In the genomic region with DNA sequence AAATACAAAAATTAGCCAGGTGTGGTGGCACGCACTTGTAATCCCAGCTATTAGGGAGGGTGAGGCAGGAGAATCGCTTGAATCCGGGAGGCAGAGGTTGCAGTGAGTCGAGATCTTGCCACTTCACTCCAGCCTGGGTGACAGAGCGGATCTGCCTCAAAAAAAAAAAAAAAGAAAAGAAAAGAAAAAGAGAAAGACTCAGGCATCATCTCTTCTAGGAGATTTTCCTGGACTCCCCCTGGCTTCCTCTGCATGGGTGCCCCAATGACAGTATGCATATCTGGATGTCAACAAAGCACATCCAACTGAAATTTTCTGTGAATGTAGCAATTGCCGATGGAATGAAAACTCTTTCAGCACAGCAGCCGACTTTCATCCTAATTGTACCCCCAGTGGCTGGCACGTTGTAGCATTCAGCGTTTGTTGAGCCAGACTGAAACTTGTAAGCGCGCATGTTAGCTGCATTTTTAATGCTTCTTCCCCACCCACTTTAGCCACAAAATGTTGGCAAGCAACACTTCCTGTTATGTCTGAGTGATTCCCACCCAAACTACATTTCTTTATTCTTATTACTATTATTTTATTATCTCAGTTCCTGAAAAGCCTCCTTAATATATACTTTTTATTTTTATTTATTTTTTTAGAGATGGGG, we compare ENCODE assay signal across 1 cellular context.
TF ChIP-seq lines count a peak whose summit lies in the region.

No MANE protein-coding gene starts in this region.

TF ChIP-seq in GM23338, 12 proteins besides CTCF, POLR2A, EP300 and RAD21 (continued from another document):
- TF ChIP-seq REST (IDR thresholded peaks at IDR 0.05; ENCODE audit: unreplicated experiment), result no peak
- no peak for TF ChIP-seq NANOG (IDR thresholded peaks at IDR 0.05; ENCODE audit: borderline replicate concordance)
- no peak for TF ChIP-seq EZH2phosphoT487 (IDR thresholded peaks at IDR 0.05; ENCODE audit: unreplicated experiment)
TF ChIP-seq in GM23338: peak in this region for 0.
